1 cellular context compared by ENCODE assay signal in the genomic region with DNA sequence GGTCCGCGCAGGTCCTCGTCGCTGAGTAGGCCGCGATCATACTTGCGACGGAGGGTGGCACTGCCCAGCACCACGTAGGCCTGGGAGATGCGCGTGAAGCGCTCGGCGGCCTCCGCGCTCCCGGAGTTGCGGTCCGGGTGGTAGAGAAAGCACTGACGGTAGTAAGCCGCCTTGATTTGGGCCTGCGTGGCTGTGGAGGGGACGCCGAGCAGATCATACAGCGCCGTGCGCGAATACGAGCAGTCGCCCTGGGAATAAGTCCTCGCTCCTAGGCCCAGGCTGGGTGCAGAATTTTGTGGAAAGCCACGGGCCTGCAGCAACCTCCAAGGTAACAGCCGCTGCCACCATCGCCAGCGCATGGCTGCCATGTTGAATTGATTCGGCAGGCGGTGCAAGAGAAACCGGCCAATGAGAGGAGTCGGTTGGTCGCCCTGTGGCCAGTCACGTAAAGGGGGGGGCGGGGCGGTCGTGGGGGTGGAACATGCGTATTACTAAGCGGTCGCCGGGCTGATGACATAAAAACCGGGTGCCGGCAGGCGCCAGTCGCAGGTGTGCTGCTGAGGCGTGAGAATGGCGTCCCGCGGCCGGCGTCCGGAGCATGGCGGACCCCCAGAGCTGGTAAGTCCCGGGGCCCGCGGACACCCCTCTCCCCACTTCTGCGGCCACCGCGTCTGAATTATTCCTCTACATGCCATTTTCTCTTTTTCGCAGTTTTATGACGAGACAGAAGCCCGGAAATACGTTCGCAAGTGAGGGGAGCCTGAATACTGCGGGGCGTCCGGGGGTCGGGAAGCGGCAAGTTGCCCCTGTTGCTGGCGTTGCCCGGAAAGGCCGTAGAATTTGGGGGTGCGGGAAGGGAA.
TF ChIP-seq lines count a peak whose summit lies in the region.

A gene with protein sequence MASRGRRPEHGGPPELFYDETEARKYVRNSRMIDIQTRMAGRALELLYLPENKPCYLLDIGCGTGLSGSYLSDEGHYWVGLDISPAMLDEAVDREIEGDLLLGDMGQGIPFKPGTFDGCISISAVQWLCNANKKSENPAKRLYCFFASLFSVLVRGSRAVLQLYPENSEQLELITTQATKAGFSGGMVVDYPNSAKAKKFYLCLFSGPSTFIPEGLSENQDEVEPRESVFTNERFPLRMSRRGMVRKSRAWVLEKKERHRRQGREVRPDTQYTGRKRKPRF (plus strand): TSS at position 542 of the 860 bp plus-strand sequence. CDS start 29 bp downstream, at position 571.
A gene (minus strand): TSS at position 398 of the 860 bp plus-strand sequence. CDS start 30 bp downstream, at position 368.

TF ChIP-seq in HepG2, 621 proteins besides CTCF, POLR2A, EP300 and RAD21 (continued from another document):
- TF ChIP-seq YEATS2 (CRISPR knock-in tag; IDR thresholded peaks at IDR 0.05; ENCODE audit: borderline replicate concordance): peak; percentile 30; the same call in 1 of the 2 replicates
- TF ChIP-seq ZNF510 (CRISPR knock-in tag; IDR thresholded peaks at IDR 0.05; ENCODE audit: low read depth): no peak
- TF ChIP-seq, protein P1, sequence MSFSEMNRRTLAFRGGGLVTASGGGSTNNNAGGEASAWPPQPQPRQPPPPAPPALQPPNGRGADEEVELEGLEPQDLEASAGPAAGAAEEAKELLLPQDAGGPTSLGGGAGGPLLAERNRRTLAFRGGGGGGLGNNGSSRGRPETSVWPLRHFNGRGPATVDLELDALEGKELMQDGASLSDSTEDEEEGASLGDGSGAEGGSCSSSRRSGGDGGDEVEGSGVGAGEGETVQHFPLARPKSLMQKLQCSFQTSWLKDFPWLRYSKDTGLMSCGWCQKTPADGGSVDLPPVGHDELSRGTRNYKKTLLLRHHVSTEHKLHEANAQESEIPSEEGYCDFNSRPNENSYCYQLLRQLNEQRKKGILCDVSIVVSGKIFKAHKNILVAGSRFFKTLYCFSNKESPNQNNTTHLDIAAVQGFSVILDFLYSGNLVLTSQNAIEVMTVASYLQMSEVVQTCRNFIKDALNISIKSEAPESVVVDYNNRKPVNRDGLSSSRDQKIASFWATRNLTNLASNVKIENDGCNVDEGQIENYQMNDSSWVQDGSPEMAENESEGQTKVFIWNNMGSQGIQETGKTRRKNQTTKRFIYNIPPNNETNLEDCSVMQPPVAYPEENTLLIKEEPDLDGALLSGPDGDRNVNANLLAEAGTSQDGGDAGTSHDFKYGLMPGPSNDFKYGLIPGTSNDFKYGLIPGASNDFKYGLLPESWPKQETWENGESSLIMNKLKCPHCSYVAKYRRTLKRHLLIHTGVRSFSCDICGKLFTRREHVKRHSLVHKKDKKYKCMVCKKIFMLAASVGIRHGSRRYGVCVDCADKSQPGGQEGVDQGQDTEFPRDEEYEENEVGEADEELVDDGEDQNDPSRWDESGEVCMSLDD (CRISPR knock-in tag; IDR thresholded peaks at IDR 0.05; ENCODE audit: borderline replicate concordance): peak; percentile 19; the same call in 1 of the 2 replicates
- no peak for TF ChIP-seq ESRRA (CRISPR knock-in tag; IDR thresholded peaks at IDR 0.05; ENCODE audit: low read depth)
- TF ChIP-seq ETV5 (CRISPR knock-in tag; IDR thresholded peaks at IDR 0.05; ENCODE audit: borderline replicate concordance): 0 out of 2 replicates have a peak, but pooled peaks have one; percentile 14
- no peak for TF ChIP-seq ZNF468 (CRISPR knock-in tag; IDR thresholded peaks at IDR 0.05)
- no peak for TF ChIP-seq SMARCC2 (IDR thresholded peaks at IDR 0.05)
- TF ChIP-seq, protein P2, sequence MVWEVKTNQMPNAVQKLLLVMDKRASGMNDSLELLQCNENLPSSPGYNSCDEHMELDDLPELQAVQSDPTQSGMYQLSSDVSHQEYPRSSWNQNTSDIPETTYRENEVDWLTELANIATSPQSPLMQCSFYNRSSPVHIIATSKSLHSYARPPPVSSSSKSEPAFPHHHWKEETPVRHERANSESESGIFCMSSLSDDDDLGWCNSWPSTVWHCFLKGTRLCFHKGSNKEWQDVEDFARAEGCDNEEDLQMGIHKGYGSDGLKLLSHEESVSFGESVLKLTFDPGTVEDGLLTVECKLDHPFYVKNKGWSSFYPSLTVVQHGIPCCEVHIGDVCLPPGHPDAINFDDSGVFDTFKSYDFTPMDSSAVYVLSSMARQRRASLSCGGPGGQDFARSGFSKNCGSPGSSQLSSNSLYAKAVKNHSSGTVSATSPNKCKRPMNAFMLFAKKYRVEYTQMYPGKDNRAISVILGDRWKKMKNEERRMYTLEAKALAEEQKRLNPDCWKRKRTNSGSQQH (CRISPR knock-in tag; IDR thresholded peaks at IDR 0.05; ENCODE audit: low read depth): peak; percentile 75; the same call in 1 of the 2 replicates
- 0 out of 2 replicates have a peak, but pooled peaks have one; percentile 17 for TF ChIP-seq ZNF232 (CRISPR knock-in tag; IDR thresholded peaks at IDR 0.05; ENCODE audit: borderline replicate concordance)
- TF ChIP-seq CBFB (CRISPR knock-in tag; IDR thresholded peaks at IDR 0.05): peak; percentile 31; the same call in 1 of the 2 replicates
- TF ChIP-seq NR2F1 (CRISPR knock-in tag; IDR thresholded peaks at IDR 0.05): no peak
- TF ChIP-seq, protein P3, sequence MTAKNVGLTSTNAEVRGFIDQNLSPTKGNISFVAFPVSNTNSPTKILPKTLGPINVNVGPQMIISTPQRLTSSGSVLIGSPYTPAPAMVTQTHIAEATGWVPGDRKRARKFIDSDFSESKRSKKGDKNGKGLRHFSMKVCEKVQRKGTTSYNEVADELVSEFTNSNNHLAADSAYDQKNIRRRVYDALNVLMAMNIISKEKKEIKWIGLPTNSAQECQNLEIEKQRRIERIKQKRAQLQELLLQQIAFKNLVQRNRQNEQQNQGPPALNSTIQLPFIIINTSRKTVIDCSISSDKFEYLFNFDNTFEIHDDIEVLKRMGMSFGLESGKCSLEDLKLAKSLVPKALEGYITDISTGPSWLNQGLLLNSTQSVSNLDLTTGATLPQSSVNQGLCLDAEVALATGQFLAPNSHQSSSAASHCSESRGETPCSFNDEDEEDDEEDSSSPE (CRISPR knock-in tag; IDR thresholded peaks at IDR 0.05): peak; percentile 13; the same call in 1 of the 2 replicates
- peak; percentile 86; the same call in 1 of the 2 replicates for TF ChIP-seq TGIF2 (CRISPR knock-in tag; IDR thresholded peaks at IDR 0.05)
- TF ChIP-seq, protein P4, sequence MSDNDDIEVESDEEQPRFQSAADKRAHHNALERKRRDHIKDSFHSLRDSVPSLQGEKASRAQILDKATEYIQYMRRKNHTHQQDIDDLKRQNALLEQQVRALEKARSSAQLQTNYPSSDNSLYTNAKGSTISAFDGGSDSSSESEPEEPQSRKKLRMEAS (IDR thresholded peaks at IDR 0.05): peak; percentile 85
- TF ChIP-seq ZNF724P (CRISPR knock-in tag; IDR thresholded peaks at IDR 0.05; ENCODE audit: borderline replicate concordance): peak; percentile 83; the same call in 1 of the 2 replicates
- peak; percentile 69 for TF ChIP-seq CBX1 (IDR thresholded peaks at IDR 0.05; ENCODE audit: low read depth)
